Comparison of ENCODE assay signal across 8 cellular contexts in the genomic region with DNA sequence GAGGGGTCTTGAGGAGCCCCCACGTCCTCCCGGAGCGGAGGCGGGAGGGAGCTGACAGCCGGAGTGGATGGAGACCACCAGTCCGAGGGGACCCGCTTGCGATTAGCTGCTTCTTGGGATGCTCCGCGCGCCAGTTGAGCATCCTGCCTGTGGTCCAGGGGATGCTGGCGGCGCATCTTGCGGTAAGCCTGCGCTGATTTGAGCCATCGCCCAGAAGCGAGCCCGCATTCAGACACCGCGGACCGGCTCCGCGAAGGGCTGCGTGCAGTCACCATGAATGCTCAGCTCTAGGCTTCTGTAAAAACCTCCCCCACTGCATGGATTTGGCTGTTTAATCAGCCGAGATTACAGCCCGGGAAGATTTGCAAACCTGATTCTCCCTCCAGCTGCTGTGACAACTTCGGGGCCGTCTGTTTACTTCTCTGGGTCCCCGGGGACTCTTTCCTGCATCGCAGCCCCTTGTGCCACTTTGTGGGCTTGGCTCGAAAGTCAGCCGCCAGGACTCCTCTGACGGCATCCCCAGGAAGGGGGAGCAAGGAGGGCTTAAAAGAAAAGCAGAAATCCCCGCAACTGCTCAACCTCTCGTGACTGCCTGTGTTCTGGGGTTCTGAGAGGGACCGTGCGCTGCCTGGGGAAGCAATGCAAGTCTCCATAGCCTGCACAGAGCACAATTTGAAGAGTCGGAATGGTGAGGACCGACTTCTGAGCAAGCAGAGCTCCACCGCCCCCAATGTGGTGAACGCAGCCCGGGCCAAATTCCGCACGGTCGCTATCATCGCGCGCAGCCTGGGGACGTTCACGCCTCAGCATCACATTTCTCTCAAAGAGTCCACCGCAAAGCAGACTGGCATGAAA.
DNase-seq lines count a peak whose midpoint lies in the region; ATAC-seq and TF ChIP-seq lines count a peak whose summit lies in the region.

No MANE protein-coding gene starts in this region.

- H3K27ac ChIP-seq in cardiac muscle cell (no peak overlapping the region), rectal smooth muscle tissue (ENCODE audit: low read depth, low read length) (no peak overlapping the region)

- H3K9me3 Mint-ChIP-seq in activated CD8-positive, alpha-beta T cell treated with anti-CD3 and anti-CD28 coated beads, Interleukin-2, amount 10 ng/mL, durations not matched to agents 7 days and 5 days (ENCODE audit: insufficient read depth) = no peaks in the 10 kb centered on the region

- no peaks in the 10 kb centered on the region for H3K36me3 ChIP-seq in cardiac muscle cell
- no peaks in the 10 kb centered on the region for H3K36me3 ChIP-seq in rectal smooth muscle tissue (ENCODE audit: control insufficient read depth, insufficient read depth, low read length)

- CTCF ChIA-PET in activated CD8-positive, alpha-beta T cell treated with anti-CD3 and anti-CD28 coated beads, Interleukin-2, amount 10 ng/mL, durations not matched to agents 7 days and 5 days (lab: Charles Lee) = no interaction called here

- H3K27ac Mint-ChIP-seq in activated CD8-positive, alpha-beta T cell treated with anti-CD3 and anti-CD28 coated beads, Interleukin-2, amount 10 ng/mL, durations not matched to agents 7 days and 5 days = no peak overlapping the region

- H3K27me3 ChIP-seq in cardiac muscle cell (peaks cover 68% of the 10 kb centered on the region), rectal smooth muscle tissue (ENCODE audit: control insufficient read depth, insufficient read depth, low read length) (peaks cover 4% of the 10 kb centered on the region)

- peak; percentile 23 for ATAC-seq in activated CD8-positive, alpha-beta T cell treated with anti-CD3 and anti-CD28 coated beads, Interleukin-2, amount 10 ng/mL, durations not matched to agents 7 days and 5 days

- H3K9ac ChIP-seq in rectal smooth muscle tissue (ENCODE audit: low read length) = no peak overlapping the region

- H3K4me3 Mint-ChIP-seq in activated CD8-positive, alpha-beta T cell treated with anti-CD3 and anti-CD28 coated beads, Interleukin-2, amount 10 ng/mL, durations not matched to agents 7 days and 5 days = no peak overlapping the region

- peak; percentile 6 for DNase-seq in stimulated activated CD4-positive, alpha-beta T cell treated with anti-CD3 and anti-CD28 coated beads, Interleukin-15, amount 100 ng/mL, for 24 hours
- DNase-seq in stimulated activated CD4-positive, alpha-beta T cell treated with anti-CD3 and anti-CD28 coated beads, Interleukin-4, amount 100 ng/mL, for 1 hour = no peak
- DNase-seq in activated CD8-positive, alpha-beta T cell treated with anti-CD3 and anti-CD28 coated beads, Interleukin-2, amount 10 ng/mL, durations not matched to agents 7 days and 5 days = no peak
- DNase-seq in cardiac muscle cell (ENCODE audit: low read depth in 1 of 2, low spot score in 1 of 2) = peak; percentile 14 to 23
- no peak for DNase-seq in COLO668 (lab: John Stamatoyannopoulos, UW; ENCODE audit: unreplicated experiment)
- no peak for DNase-seq in UCSD-AML1 (lab: John Stamatoyannopoulos, UW; ENCODE audit: unreplicated experiment)
- no peak for DNase-seq in LoVo (ENCODE audit: low spot score)

- H3K9me3 ChIP-seq in cardiac muscle cell (ENCODE audit: low read depth) = no peaks in the 10 kb centered on the region

- TF ChIP-seq CTCF in cardiac muscle cell (IDR thresholded peaks at IDR 0.05; ENCODE audit: low read depth, low read length) = no peak

- H3K4me1 Mint-ChIP-seq in activated CD8-positive, alpha-beta T cell treated with anti-CD3 and anti-CD28 coated beads, Interleukin-2, amount 10 ng/mL, durations not matched to agents 7 days and 5 days (ENCODE audit: low read depth) = peaks cover 2% of the 10 kb centered on the region

- peak overlapping the region; percentile 20 for H3K4me3 ChIP-seq in cardiac muscle cell
- peak overlapping the region; percentile 55 for H3K4me3 ChIP-seq in rectal smooth muscle tissue (ENCODE audit: low read length)

- H3K4me1 ChIP-seq in cardiac muscle cell (ENCODE audit: low read depth) (no peaks in the 10 kb centered on the region), rectal smooth muscle tissue (ENCODE audit: control insufficient read depth, insufficient read depth, low read length) (no peaks in the 10 kb centered on the region)

- POLR2A ChIA-PET in activated CD8-positive, alpha-beta T cell treated with anti-CD3 and anti-CD28 coated beads, Interleukin-2, amount 10 ng/mL, durations not matched to agents 7 days and 5 days (lab: Charles Lee) = no interaction called here

- no peaks in the 10 kb centered on the region for H3K36me3 Mint-ChIP-seq in activated CD8-positive, alpha-beta T cell treated with anti-CD3 and anti-CD28 coated beads, Interleukin-2, amount 10 ng/mL, durations not matched to agents 7 days and 5 days (ENCODE audit: low read depth)

- H3K27me3 Mint-ChIP-seq in activated CD8-positive, alpha-beta T cell treated with anti-CD3 and anti-CD28 coated beads, Interleukin-2, amount 10 ng/mL, durations not matched to agents 7 days and 5 days (ENCODE audit: low read depth) = peaks cover 51% of the 10 kb centered on the region

Comparison
In these comparisons a context has a peak if more than half of its experiments do, and no peak if none do; other contexts are left out.
1. DNase-seq: peak in stimulated activated CD4-positive, alpha-beta T cell treated with anti-CD3 and anti-CD28 coated beads, Interleukin-15, amount 100 ng/mL, for 24 hours (single experiment) and cardiac muscle cell (2 of 2); none in stimulated activated CD4-positive, alpha-beta T cell treated with anti-CD3 and anti-CD28 coated beads, Interleukin-4, amount 100 ng/mL, for 1 hour (single experiment), activated CD8-positive, alpha-beta T cell treated with anti-CD3 and anti-CD28 coated beads, Interleukin-2, amount 10 ng/mL, durations not matched to agents 7 days and 5 days (single experiment), COLO668 (single experiment), UCSD-AML1 (single experiment) and LoVo (single experiment).